Comparison of ENCODE assay signal across 9 cellular contexts in genomic region chr4:133147365-133147821, GRCh38. TPM values are rescaled to one million over a fixed set of nuclear protein-coding genes. Genes with fewer than 3 reads are reported as not detected.
DNase-seq lines count a peak whose midpoint lies in the region; ATAC-seq and TF ChIP-seq lines count a peak whose summit lies in the region.
"Had no signal": no experiment of that assay in that cellular context is flagged by ENCODE, and none has a peak within 500 bp of the region (broad histone marks: within the 10 kb centered on the region; RNA-seq: fewer than 3 reads in every experiment).

No MANE protein-coding gene starts in this region.

- no peaks in the 10 kb centered on the region; the same call in 2 of the 3 replicates for H3K9me3 Mint-ChIP-seq in GM23338
- H3K9me3 Mint-ChIP-seq: activated naive CD4-positive, alpha-beta T cell treated with anti-CD3 and anti-CD28 coated beads, Interleukin-2, amount 50 U/mL, for 24 hours had no signal

- peak overlapping the region; percentile 68 for H3K4me3 Mint-ChIP-seq in GM23338
- H3K4me3 Mint-ChIP-seq: activated naive CD4-positive, alpha-beta T cell treated with anti-CD3 and anti-CD28 coated beads, Interleukin-2, amount 50 U/mL, for 24 hours had no signal

- H3K36me3 Mint-ChIP-seq in GM23338 (ENCODE audit: low read depth), result no peaks in the 10 kb centered on the region

- H3K9ac ChIP-seq in skeletal muscle satellite cell (ENCODE audit: low read depth, low read length), result peak overlapping the region; percentile 7

- no peak overlapping the region for H3K27ac Mint-ChIP-seq in GM23338
- H3K27ac Mint-ChIP-seq: activated naive CD4-positive, alpha-beta T cell treated with anti-CD3 and anti-CD28 coated beads, Interleukin-2, amount 50 U/mL, for 24 hours had no signal

- H3K27me3 ChIP-seq in GM23338 (ENCODE audit: insufficient read depth), result peaks cover 75% of the 10 kb centered on the region
- peaks cover 59% of the 10 kb centered on the region for H3K27me3 ChIP-seq in hepatocyte
- H3K27me3 ChIP-seq in skeletal muscle satellite cell (ENCODE audit: control insufficient read depth, insufficient read depth, low read length), result peaks cover 40% of the 10 kb centered on the region

- H3K4me2 ChIP-seq in GM23338 (peak overlapping the region; percentile 93), hepatocyte (peak overlapping the region; percentile 87), skeletal muscle satellite cell (ENCODE audit: low read length) (peak overlapping the region; percentile 83)

- WGBS in hepatocyte (ENCODE audit: low lambda C conversion rate, missing lambda C conversion rate), result 2% methylated on average over 20 of the region's 22 CpGs

- DNase-seq in GM23338 (ENCODE audit: low spot score) (peak; percentile 12), SK-N-DZ (ENCODE audit: low spot score) (peak; percentile 9), hepatocyte (ENCODE audit: low spot score) (peak; percentile 10), cortex of kidney (lab: John Stamatoyannopoulos, UW) (no peak)
- DNase-seq in effector CD8-positive, alpha-beta T cell (lab: John Stamatoyannopoulos, UW), result no peak
- DNase-seq in activated CD4-positive, alpha-beta T cell treated with anti-CD3 and anti-CD28 coated beads, Interleukin-2, amount 50 U/mL, for 4 hours, result no peak

- H3K4me1 ChIP-seq in GM23338 (ENCODE audit: insufficient read depth) (peaks cover 35% of the 10 kb centered on the region), hepatocyte (ENCODE audit: insufficient read depth) (no peaks in the 10 kb centered on the region), skeletal muscle satellite cell (ENCODE audit: control insufficient read depth, insufficient read depth, low read length) (peaks cover 28% of the 10 kb centered on the region)

- peaks cover 33% of the 10 kb centered on the region; the same call in 2 of the 3 replicates for H3K4me1 Mint-ChIP-seq in GM23338

- no peaks in the 10 kb centered on the region for H3F3A ChIP-seq in GM23338 (replicated peaks; ENCODE audit: low read depth)

- no peaks in the 10 kb centered on the region for H3K9me2 ChIP-seq in GM23338 (ENCODE audit: insufficient read depth)
- no peaks in the 10 kb centered on the region for H3K9me2 ChIP-seq in hepatocyte (replicated peaks; ENCODE audit: insufficient read depth)

- no peak overlapping the region for H3K27ac ChIP-seq in GM23338 (ENCODE audit: low read depth)
- no peak overlapping the region for H3K27ac ChIP-seq in hepatocyte

- no peaks in the 10 kb centered on the region for H3K9me3 ChIP-seq in hepatocyte (ENCODE audit: low read depth)
- no peaks in the 10 kb centered on the region for H3K9me3 ChIP-seq in skeletal muscle satellite cell (replicated peaks; ENCODE audit: low read length)

- H3K36me3 ChIP-seq in GM23338 (ENCODE audit: insufficient read depth), result no peaks in the 10 kb centered on the region
- no peaks in the 10 kb centered on the region for H3K36me3 ChIP-seq in hepatocyte (replicated peaks; ENCODE audit: insufficient read depth, low read depth)
- no peaks in the 10 kb centered on the region for H3K36me3 ChIP-seq in skeletal muscle satellite cell (ENCODE audit: insufficient read depth, low read length)

- ATAC-seq in GM23338 (no peak), HG02623 (IDR thresholded peaks at IDR 0.05; ENCODE audit: unreplicated experiment) (no peak)

- no peaks in the 10 kb centered on the region for H3K79me2 ChIP-seq in GM23338 (replicated peaks; ENCODE audit: insufficient read depth)
- H3K79me2 ChIP-seq in hepatocyte, result peaks cover 20% of the 10 kb centered on the region

- peaks cover 64% of the 10 kb centered on the region for H3K27me3 Mint-ChIP-seq in GM23338 (ENCODE audit: insufficient read depth, low read depth, poor library complexity)

- H2AFZ ChIP-seq in GM23338 (peak overlapping the region; percentile 88), hepatocyte (peak overlapping the region; percentile 95)

- H3K4me3 ChIP-seq in GM23338 (peak overlapping the region; percentile 69), hepatocyte (peak overlapping the region; percentile 64), skeletal muscle satellite cell (ENCODE audit: low read length) (peak overlapping the region; percentile 70)

- H4K20me1 ChIP-seq in GM23338 (replicated peaks; ENCODE audit: insufficient read depth), result 0 out of 2 replicates have a peak, but pooled peaks cover 5% of the 10 kb centered on the region
- no peaks in the 10 kb centered on the region for H4K20me1 ChIP-seq in hepatocyte (ENCODE audit: insufficient read depth, poor library complexity, severe bottlenecking)

- TF ChIP-seq CTCF in GM23338 (conservative IDR thresholded peaks at IDR 0.05; ENCODE audit: low read depth in 2 of 2), result no peak
- TF ChIP-seq CTCF in hepatocyte (IDR thresholded peaks at IDR 0.05; ENCODE audit: poor library complexity), result no peak

TF ChIP-seq in GM23338, 12 proteins besides CTCF, POLR2A, EP300 and RAD21:
- no peak for TF ChIP-seq POLR2AphosphoS5 (IDR thresholded peaks at IDR 0.05; ENCODE audit: low read depth)
- TF ChIP-seq, protein P1, sequence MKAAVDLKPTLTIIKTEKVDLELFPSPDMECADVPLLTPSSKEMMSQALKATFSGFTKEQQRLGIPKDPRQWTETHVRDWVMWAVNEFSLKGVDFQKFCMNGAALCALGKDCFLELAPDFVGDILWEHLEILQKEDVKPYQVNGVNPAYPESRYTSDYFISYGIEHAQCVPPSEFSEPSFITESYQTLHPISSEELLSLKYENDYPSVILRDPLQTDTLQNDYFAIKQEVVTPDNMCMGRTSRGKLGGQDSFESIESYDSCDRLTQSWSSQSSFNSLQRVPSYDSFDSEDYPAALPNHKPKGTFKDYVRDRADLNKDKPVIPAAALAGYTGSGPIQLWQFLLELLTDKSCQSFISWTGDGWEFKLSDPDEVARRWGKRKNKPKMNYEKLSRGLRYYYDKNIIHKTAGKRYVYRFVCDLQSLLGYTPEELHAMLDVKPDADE (IDR thresholded peaks at IDR 0.05), result no peak
- no peak for TF ChIP-seq CREB1 (CRISPR knock-in tag; IDR thresholded peaks at IDR 0.05; ENCODE audit: low read depth)
- no peak for TF ChIP-seq STAT1 (IDR thresholded peaks at IDR 0.05; ENCODE audit: unreplicated experiment)
- TF ChIP-seq EZH2phosphoT487 (IDR thresholded peaks at IDR 0.05; ENCODE audit: unreplicated experiment), result no peak
- TF ChIP-seq NANOG (IDR thresholded peaks at IDR 0.05; ENCODE audit: borderline replicate concordance), result no peak
- no peak for TF ChIP-seq ZNF114 (CRISPR knock-in tag; IDR thresholded peaks at IDR 0.05)
- no peak for TF ChIP-seq ZNF331 (CRISPR knock-in tag; IDR thresholded peaks at IDR 0.05; ENCODE audit: low read depth)
- no peak for TF ChIP-seq EZH2 (IDR thresholded peaks at IDR 0.05; ENCODE audit: low read depth, unreplicated experiment)

RNA-seq across cellular contexts. Expression of gene PCDH10, which starts 1.7 kb away (rescaled TPM):
- 4.0 and 5.6 TPM in 2 replicates for total RNA-seq in GM23338 (2014; rRNA removed; shearing (Covaris generic))
- polyA plus RNA-seq in GM23338 (2016; fragmentation: Nextera tagmentation; extraction: Ambion mirVana) (0.75 and 1.2 TPM in 2 replicates), hepatocyte (13.0 and 16.7 TPM in 2 replicates)
- 0.10 and 0.19 TPM in 2 replicates for polyA plus RNA-seq in SK-N-DZ (2014; cell fraction: cytosol; rRNA removed)
- 0.21 and 0.57 TPM in 2 replicates for polyA plus RNA-seq in SK-N-DZ (2014; cell fraction: nucleus; rRNA removed)
- 22.7 and 24.1 TPM in 2 replicates for total RNA-seq in hepatocyte
- under 0.01 TPM in 1 of 2 replicates, not detected in the other for total RNA-seq in skeletal muscle satellite cell (2012; rRNA removed)

Comparison
In these comparisons a context has a peak if more than half of its experiments do, and no peak if none do; other contexts are left out.
1. DNase-seq: peak in GM23338 (single experiment), SK-N-DZ (single experiment) and hepatocyte (single experiment); none in effector CD8-positive, alpha-beta T cell (single experiment), cortex of kidney (single experiment) and activated CD4-positive, alpha-beta T cell treated with anti-CD3 and anti-CD28 coated beads, Interleukin-2, amount 50 U/mL, for 4 hours (0 of 2).
2. Peak in every context shown above with its lines, with median percentiles within 50 percentile points of each other: H3K4me2 ChIP-seq and H3K4me3 ChIP-seq.